In genomic region chr2:31654241-31654640, GRCh38 we compare ENCODE assay signal across 22 cellular contexts.
DNase-seq lines count a peak whose midpoint lies in the region; ATAC-seq and TF ChIP-seq lines count a peak whose summit lies in the region.
"Had no signal": no experiment of that assay in that cellular context is flagged by ENCODE, and none has a peak within 500 bp of the region (broad histone marks: within the 10 kb centered on the region; RNA-seq: fewer than 3 reads in every experiment).

No MANE protein-coding gene starts in this region.

- in situ Hi-C loops in G401 (cut with HindIII; ENCODE audit: low sequenced_read_pairs): no loop called here

- H3K4me3 ChIP-seq in dorsolateral prefrontal cortex: no peak overlapping the region
- H3K4me3 ChIP-seq: K562 had no signal

- intact Hi-C loops in dorsolateral prefrontal cortex (cut with DNase I): no loop called here

- H3K27ac ChIP-seq in dorsolateral prefrontal cortex: no peak overlapping the region

- TF ChIP-seq CTCF in dorsolateral prefrontal cortex (IDR thresholded peaks at IDR 0.05 in 54 of 56, conservative IDR thresholded peaks at IDR 0.05 in 2 of 56; ENCODE audit: low read depth in 1 of 56, partially characterized antibody in 56 of 56): no peak

- peaks cover 0 to 2% (median 0%) of the 10 kb centered on the region in 45 donors for H3K27me3 ChIP-seq in dorsolateral prefrontal cortex

- peak; percentile 10 for DNase-seq in G401 (ENCODE audit: low spot score)
- DNase-seq in dorsolateral prefrontal cortex: peak in 6 of 10 donors; percentile 11 to 60 (median 48)
- DNase-seq in middle frontal gyrus (ENCODE audit: extremely low spot score, low spot score): peak; percentile 8
- DNase-seq in superior temporal gyrus (ENCODE audit: extremely low spot score): peak; percentile 58
- no peak for DNase-seq in activated T-cell treated with anti-CD3 and anti-CD28 coated beads, Interleukin-2, amount 50 U/mL, for 1 hour
- no peak for DNase-seq in DMS53 treated with DMSO at 0.1 percent for 48 hours (lab: John Stamatoyannopoulos, UW; ENCODE audit: unreplicated experiment)
- DNase-seq: C1 segment of cervical spinal cord; Caco-2; CD4-positive, alpha-beta memory T cell; DMS79; HCEC 1CT; Kasumi-1; NCI-H1105; NCI-H1436 treated with DMSO at 0.1 percent for 48 hours; NCI-H187 treated with DMSO at 0.1 percent for 48 hours; NCI-H2171 treated with DMSO at 0.1 percent for 48 hours; NCI-H446; NCI-H524 treated with DMSO at 0.1 percent for 48 hours; NCI-H774 had no signal

- no peak for ATAC-seq in GM18502 (IDR thresholded peaks at IDR 0.05; ENCODE audit: poor library complexity, unreplicated experiment)
- ATAC-seq: K562, SK-N-SH treated with all-trans-retinoic acid at 6 μM for 48 hours had no signal

Comparison
In these comparisons a context has a peak if more than half of its experiments do, and no peak if none do; other contexts are left out.
1. DNase-seq: peak in G401 (single experiment), dorsolateral prefrontal cortex (6 of 10), middle frontal gyrus (single experiment) and superior temporal gyrus (single experiment); none in activated T-cell treated with anti-CD3 and anti-CD28 coated beads, Interleukin-2, amount 50 U/mL, for 1 hour (single experiment) and DMS53 treated with DMSO at 0.1 percent for 48 hours (single experiment).